9 cellular contexts compared by ENCODE assay signal in genomic region chr11:60169264-60169915, GRCh38. TPM values are rescaled to one million over a fixed set of nuclear protein-coding genes. Genes with fewer than 3 reads are reported as not detected.
DNase-seq lines count a peak whose midpoint lies in the region; ATAC-seq, FAIRE-seq and TF ChIP-seq lines count a peak whose summit lies in the region.
"Had no signal": no experiment of that assay in that cellular context is flagged by ENCODE, and none has a peak within 500 bp of the region (broad histone marks: within the 10 kb centered on the region; RNA-seq: fewer than 3 reads in every experiment).

No MANE protein-coding gene starts in this region.

- ATAC-seq in mucosa of descending colon, result peak; percentile 74
- no peak for ATAC-seq in GM19035 (IDR thresholded peaks at IDR 0.05; ENCODE audit: unreplicated experiment)
- ATAC-seq: activated T-cell treated with anti-CD3 and anti-CD28 coated beads, Interleukin-2, amount 50 U/mL, for 72 hours had no signal

- no peaks in the 10 kb centered on the region for H3K36me3 ChIP-seq in mucosa of descending colon (ENCODE audit: low read depth)

- FAIRE-seq in GM19239 (lab: Jason Lieb, UNC), result no peak

- peaks cover 7% of the 10 kb centered on the region for H3K9me3 ChIP-seq in mucosa of descending colon

- H3K27ac ChIP-seq in coronary artery, result no peak overlapping the region

- intact Hi-C loops in mucosa of descending colon (cut with DNase I, micrococcal nuclease), result no loop called here

- DNase-seq in DMS153 treated with DMSO at 0.1 percent for 48 hours (lab: John Stamatoyannopoulos, UW; ENCODE audit: unreplicated experiment), result peak; percentile 34
- DNase-seq in LoVo (ENCODE audit: low spot score), result peak; percentile 18
- peak; percentile 7 to 58 for DNase-seq in cardiac fibroblast (ENCODE audit: low read depth in 2 of 2)
- peak in 1 of 3 donors; percentile 80 for DNase-seq in mucosa of descending colon
- no peak for DNase-seq in GM19239 (ENCODE audit: insufficient read length, low spot score)
- DNase-seq in NCI-H187 (lab: John Stamatoyannopoulos, UW), result no peak
- DNase-seq in coronary artery (ENCODE audit: low spot score), result no peak

- H3K4me3 ChIP-seq in cardiac fibroblast (replicated peaks in 1 of 2; ENCODE audit: low read depth in 2 of 2, low read length in 2 of 2) (no peak overlapping the region), mucosa of descending colon (no peak overlapping the region), coronary artery (no peak overlapping the region)

- no peaks in the 10 kb centered on the region for H3K4me1 ChIP-seq in mucosa of descending colon (ENCODE audit: low read depth)

- TF ChIP-seq CTCF in cardiac fibroblast (IDR thresholded peaks at IDR 0.05; ENCODE audit: low read depth, low read length), result peak; percentile 35
- TF ChIP-seq CTCF in mucosa of descending colon (IDR thresholded peaks at IDR 0.05), result no peak
- no peak for TF ChIP-seq CTCF in coronary artery (IDR thresholded peaks at IDR 0.05)

RNA-seq across cellular contexts. Expression of gene MS4A6A, which starts 13.5 kb away (rescaled TPM):
- 10 to 100 TPM; 21.0 to 87.2 (median 85.8) TPM for total RNA-seq in mucosa of descending colon
- total RNA-seq: activated T-cell treated with anti-CD3 and anti-CD28 coated beads, Interleukin-2, amount 50 U/mL, for 72 hours had no signal

Comparison
In these comparisons a context has a peak if more than half of its experiments do, and no peak if none do; other contexts are left out.
1. DNase-seq: peak in DMS153 treated with DMSO at 0.1 percent for 48 hours (single experiment), LoVo (single experiment) and cardiac fibroblast (2 of 2); none in GM19239 (single experiment), NCI-H187 (0 of 2) and coronary artery (single experiment).